1 cellular context compared by ENCODE assay signal in genomic region chr6:43274127-43274915, GRCh38.
TF ChIP-seq lines count a peak whose summit lies in the region.

No MANE protein-coding gene starts in this region.

TF ChIP-seq in HepG2, 621 proteins besides CTCF, POLR2A, EP300 and RAD21 (continued from another document and continues in another):
- TF ChIP-seq, protein P1, sequence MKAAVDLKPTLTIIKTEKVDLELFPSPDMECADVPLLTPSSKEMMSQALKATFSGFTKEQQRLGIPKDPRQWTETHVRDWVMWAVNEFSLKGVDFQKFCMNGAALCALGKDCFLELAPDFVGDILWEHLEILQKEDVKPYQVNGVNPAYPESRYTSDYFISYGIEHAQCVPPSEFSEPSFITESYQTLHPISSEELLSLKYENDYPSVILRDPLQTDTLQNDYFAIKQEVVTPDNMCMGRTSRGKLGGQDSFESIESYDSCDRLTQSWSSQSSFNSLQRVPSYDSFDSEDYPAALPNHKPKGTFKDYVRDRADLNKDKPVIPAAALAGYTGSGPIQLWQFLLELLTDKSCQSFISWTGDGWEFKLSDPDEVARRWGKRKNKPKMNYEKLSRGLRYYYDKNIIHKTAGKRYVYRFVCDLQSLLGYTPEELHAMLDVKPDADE (CRISPR knock-in tag; IDR thresholded peaks at IDR 0.05), result no peak
- TF ChIP-seq SSRP1 (CRISPR knock-in tag; IDR thresholded peaks at IDR 0.05), result no peak; the same call in 1 of the 2 replicates
- TF ChIP-seq, protein P2, sequence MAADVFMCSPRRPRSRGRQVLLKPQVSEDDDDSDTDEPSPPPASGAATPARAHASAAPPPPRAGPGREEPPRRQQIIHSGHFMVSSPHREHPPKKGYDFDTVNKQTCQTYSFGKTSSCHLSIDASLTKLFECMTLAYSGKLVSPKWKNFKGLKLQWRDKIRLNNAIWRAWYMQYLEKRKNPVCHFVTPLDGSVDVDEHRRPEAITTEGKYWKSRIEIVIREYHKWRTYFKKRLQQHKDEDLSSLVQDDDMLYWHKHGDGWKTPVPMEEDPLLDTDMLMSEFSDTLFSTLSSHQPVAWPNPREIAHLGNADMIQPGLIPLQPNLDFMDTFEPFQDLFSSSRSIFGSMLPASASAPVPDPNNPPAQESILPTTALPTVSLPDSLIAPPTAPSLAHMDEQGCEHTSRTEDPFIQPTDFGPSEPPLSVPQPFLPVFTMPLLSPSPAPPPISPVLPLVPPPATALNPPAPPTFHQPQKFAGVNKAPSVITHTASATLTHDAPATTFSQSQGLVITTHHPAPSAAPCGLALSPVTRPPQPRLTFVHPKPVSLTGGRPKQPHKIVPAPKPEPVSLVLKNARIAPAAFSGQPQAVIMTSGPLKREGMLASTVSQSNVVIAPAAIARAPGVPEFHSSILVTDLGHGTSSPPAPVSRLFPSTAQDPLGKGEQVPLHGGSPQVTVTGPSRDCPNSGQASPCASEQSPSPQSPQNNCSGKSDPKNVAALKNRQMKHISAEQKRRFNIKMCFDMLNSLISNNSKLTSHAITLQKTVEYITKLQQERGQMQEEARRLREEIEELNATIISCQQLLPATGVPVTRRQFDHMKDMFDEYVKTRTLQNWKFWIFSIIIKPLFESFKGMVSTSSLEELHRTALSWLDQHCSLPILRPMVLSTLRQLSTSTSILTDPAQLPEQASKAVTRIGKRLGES (CRISPR knock-in tag; IDR thresholded peaks at IDR 0.05; ENCODE audit: borderline replicate concordance), result no peak
- TF ChIP-seq, protein P3, sequence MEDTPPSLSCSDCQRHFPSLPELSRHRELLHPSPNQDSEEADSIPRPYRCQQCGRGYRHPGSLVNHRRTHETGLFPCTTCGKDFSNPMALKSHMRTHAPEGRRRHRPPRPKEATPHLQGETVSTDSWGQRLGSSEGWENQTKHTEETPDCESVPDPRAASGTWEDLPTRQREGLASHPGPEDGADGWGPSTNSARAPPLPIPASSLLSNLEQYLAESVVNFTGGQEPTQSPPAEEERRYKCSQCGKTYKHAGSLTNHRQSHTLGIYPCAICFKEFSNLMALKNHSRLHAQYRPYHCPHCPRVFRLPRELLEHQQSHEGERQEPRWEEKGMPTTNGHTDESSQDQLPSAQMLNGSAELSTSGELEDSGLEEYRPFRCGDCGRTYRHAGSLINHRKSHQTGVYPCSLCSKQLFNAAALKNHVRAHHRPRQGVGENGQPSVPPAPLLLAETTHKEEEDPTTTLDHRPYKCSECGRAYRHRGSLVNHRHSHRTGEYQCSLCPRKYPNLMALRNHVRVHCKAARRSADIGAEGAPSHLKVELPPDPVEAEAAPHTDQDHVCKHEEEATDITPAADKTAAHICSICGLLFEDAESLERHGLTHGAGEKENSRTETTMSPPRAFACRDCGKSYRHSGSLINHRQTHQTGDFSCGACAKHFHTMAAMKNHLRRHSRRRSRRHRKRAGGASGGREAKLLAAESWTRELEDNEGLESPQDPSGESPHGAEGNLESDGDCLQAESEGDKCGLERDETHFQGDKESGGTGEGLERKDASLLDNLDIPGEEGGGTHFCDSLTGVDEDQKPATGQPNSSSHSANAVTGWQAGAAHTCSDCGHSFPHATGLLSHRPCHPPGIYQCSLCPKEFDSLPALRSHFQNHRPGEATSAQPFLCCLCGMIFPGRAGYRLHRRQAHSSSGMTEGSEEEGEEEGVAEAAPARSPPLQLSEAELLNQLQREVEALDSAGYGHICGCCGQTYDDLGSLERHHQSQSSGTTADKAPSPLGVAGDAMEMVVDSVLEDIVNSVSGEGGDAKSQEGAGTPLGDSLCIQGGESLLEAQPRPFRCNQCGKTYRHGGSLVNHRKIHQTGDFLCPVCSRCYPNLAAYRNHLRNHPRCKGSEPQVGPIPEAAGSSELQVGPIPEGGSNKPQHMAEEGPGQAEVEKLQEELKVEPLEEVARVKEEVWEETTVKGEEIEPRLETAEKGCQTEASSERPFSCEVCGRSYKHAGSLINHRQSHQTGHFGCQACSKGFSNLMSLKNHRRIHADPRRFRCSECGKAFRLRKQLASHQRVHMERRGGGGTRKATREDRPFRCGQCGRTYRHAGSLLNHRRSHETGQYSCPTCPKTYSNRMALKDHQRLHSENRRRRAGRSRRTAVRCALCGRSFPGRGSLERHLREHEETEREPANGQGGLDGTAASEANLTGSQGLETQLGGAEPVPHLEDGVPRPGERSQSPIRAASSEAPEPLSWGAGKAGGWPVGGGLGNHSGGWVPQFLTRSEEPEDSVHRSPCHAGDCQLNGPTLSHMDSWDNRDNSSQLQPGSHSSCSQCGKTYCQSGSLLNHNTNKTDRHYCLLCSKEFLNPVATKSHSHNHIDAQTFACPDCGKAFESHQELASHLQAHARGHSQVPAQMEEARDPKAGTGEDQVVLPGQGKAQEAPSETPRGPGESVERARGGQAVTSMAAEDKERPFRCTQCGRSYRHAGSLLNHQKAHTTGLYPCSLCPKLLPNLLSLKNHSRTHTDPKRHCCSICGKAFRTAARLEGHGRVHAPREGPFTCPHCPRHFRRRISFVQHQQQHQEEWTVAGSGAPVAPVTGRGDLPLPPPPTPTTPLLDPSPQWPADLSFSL (CRISPR knock-in tag; IDR thresholded peaks at IDR 0.05), result no peak; the same call in 1 of the 2 replicates
- no peak for TF ChIP-seq SMYD3 (CRISPR knock-in tag; IDR thresholded peaks at IDR 0.05)
- no peak for TF ChIP-seq ZNF484 (CRISPR knock-in tag; IDR thresholded peaks at IDR 0.05; ENCODE audit: borderline replicate concordance, low read depth)
- no peak for TF ChIP-seq ZBTB7B (CRISPR knock-in tag; IDR thresholded peaks at IDR 0.05)
- no peak for TF ChIP-seq ZFP91 (CRISPR knock-in tag; IDR thresholded peaks at IDR 0.05; ENCODE audit: borderline replicate concordance)
- peak; percentile 25; the same call in 1 of the 2 replicates for TF ChIP-seq FOXK1 (CRISPR knock-in tag; IDR thresholded peaks at IDR 0.05; ENCODE audit: borderline replicate concordance, low read depth)
- no peak for TF ChIP-seq MXI1 (IDR thresholded peaks at IDR 0.05; ENCODE audit: borderline replicate concordance, low read depth, low read length)
- no peak for TF ChIP-seq THAP11 (CRISPR knock-in tag; IDR thresholded peaks at IDR 0.05)
- TF ChIP-seq SAP130 (CRISPR knock-in tag; IDR thresholded peaks at IDR 0.05; ENCODE audit: low read depth), result no peak; the same call in 1 of the 2 replicates
- no peak for TF ChIP-seq RXRA (CRISPR knock-in tag; IDR thresholded peaks at IDR 0.05)
- TF ChIP-seq NFKB2 (CRISPR knock-in tag; IDR thresholded peaks at IDR 0.05; ENCODE audit: borderline replicate concordance), result no peak; the same call in 1 of the 2 replicates
- TF ChIP-seq THAP7 (CRISPR knock-in tag; IDR thresholded peaks at IDR 0.05), result 0 out of 2 replicates have a peak, but pooled peaks have one; percentile 21
- TF ChIP-seq KLF12 (CRISPR knock-in tag; IDR thresholded peaks at IDR 0.05; ENCODE audit: borderline replicate concordance), result no peak; the same call in 1 of the 2 replicates
- no peak for TF ChIP-seq TAF1 (CRISPR knock-in tag; IDR thresholded peaks at IDR 0.05)
- TF ChIP-seq ZNF446 (CRISPR knock-in tag; IDR thresholded peaks at IDR 0.05), result no peak
- TF ChIP-seq TOE1 (CRISPR knock-in tag; IDR thresholded peaks at IDR 0.05), result no peak
- TF ChIP-seq ZNF605 (CRISPR knock-in tag; IDR thresholded peaks at IDR 0.05), result peak; percentile 18; the same call in 1 of the 2 replicates
- TF ChIP-seq ATRX (CRISPR knock-in tag; IDR thresholded peaks at IDR 0.05; ENCODE audit: borderline replicate concordance), result no peak
- TF ChIP-seq TAF15 (IDR thresholded peaks at IDR 0.05; ENCODE audit: low read depth, low read length, poor library complexity, severe bottlenecking), result no peak
- no peak for TF ChIP-seq ZBTB3 (CRISPR knock-in tag; IDR thresholded peaks at IDR 0.05; ENCODE audit: borderline replicate concordance, low read depth)
- TF ChIP-seq, protein P4, sequence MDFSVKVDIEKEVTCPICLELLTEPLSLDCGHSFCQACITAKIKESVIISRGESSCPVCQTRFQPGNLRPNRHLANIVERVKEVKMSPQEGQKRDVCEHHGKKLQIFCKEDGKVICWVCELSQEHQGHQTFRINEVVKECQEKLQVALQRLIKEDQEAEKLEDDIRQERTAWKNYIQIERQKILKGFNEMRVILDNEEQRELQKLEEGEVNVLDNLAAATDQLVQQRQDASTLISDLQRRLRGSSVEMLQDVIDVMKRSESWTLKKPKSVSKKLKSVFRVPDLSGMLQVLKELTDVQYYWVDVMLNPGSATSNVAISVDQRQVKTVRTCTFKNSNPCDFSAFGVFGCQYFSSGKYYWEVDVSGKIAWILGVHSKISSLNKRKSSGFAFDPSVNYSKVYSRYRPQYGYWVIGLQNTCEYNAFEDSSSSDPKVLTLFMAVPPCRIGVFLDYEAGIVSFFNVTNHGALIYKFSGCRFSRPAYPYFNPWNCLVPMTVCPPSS (IDR thresholded peaks at IDR 0.05), result no peak
- no peak; the same call in 1 of the 2 replicates for TF ChIP-seq KDM6A (CRISPR knock-in tag; IDR thresholded peaks at IDR 0.05; ENCODE audit: low read depth)
- TF ChIP-seq, protein P5, sequence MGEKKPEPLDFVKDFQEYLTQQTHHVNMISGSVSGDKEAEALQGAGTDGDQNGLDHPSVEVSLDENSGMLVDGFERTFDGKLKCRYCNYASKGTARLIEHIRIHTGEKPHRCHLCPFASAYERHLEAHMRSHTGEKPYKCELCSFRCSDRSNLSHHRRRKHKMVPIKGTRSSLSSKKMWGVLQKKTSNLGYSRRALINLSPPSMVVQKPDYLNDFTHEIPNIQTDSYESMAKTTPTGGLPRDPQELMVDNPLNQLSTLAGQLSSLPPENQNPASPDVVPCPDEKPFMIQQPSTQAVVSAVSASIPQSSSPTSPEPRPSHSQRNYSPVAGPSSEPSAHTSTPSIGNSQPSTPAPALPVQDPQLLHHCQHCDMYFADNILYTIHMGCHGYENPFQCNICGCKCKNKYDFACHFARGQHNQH (CRISPR knock-in tag; IDR thresholded peaks at IDR 0.05), result no peak
- no peak for TF ChIP-seq TCF7 (IDR thresholded peaks at IDR 0.05; ENCODE audit: low read depth)
- TF ChIP-seq ZNF792 (CRISPR knock-in tag; IDR thresholded peaks at IDR 0.05), result no peak; the same call in 1 of the 2 replicates
- no peak for TF ChIP-seq TMF1 (CRISPR knock-in tag; IDR thresholded peaks at IDR 0.05; ENCODE audit: low read depth)
- TF ChIP-seq ZNF234 (CRISPR knock-in tag; conservative IDR thresholded peaks at IDR 0.05), result no peak
- no peak for TF ChIP-seq HMG20B (CRISPR knock-in tag; conservative IDR thresholded peaks at IDR 0.05)
- TF ChIP-seq ZNF616 (CRISPR knock-in tag; IDR thresholded peaks at IDR 0.05; ENCODE audit: low read depth), result no peak
- TF ChIP-seq GMEB2 (CRISPR knock-in tag; IDR thresholded peaks at IDR 0.05; ENCODE audit: low read depth), result no peak
- TF ChIP-seq ZNF790 (CRISPR knock-in tag; IDR thresholded peaks at IDR 0.05; ENCODE audit: borderline replicate concordance), result no peak
- no peak for TF ChIP-seq PLRG1 (conservative IDR thresholded peaks at IDR 0.05)
- TF ChIP-seq ZNF724P (CRISPR knock-in tag; IDR thresholded peaks at IDR 0.05; ENCODE audit: borderline replicate concordance), result no peak
- no peak for TF ChIP-seq ETV6 (CRISPR knock-in tag; conservative IDR thresholded peaks at IDR 0.05)
- no peak for TF ChIP-seq TFDP2 (CRISPR knock-in tag; IDR thresholded peaks at IDR 0.05)
- no peak for TF ChIP-seq ZNF101 (CRISPR knock-in tag; IDR thresholded peaks at IDR 0.05; ENCODE audit: borderline replicate concordance, low read depth)
- TF ChIP-seq ZNF329 (CRISPR knock-in tag; IDR thresholded peaks at IDR 0.05; ENCODE audit: low read depth), result no peak
- no peak for TF ChIP-seq IRF2 (CRISPR knock-in tag; IDR thresholded peaks at IDR 0.05)
- TF ChIP-seq, protein P6, sequence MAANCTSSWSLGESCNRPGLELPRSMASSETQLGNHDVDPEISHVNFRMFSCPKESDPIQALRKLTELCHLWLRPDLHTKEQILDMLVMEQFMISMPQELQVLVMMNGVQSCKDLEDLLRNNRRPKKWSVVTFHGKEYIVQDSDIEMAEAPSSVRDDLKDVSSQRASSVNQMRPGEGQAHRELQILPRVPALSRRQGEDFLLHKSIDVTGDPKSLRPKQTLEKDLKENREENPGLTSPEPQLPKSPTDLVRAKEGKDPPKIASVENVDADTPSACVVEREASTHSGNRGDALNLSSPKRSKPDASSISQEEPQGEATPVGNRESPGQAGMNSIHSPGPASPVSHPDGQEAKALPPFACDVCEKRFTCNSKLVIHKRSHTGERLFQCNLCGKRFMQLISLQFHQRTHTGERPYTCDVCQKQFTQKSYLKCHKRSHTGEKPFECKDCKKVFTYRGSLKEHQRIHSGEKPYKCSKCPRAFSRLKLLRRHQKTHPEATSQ (CRISPR knock-in tag; IDR thresholded peaks at IDR 0.05; ENCODE audit: borderline replicate concordance), result 0 out of 2 replicates have a peak, but pooled peaks have one; percentile 73
